ENCODE assay signal across 1 cellular context in genomic region chr6:108502826-108503225, GRCh38.
A peak's percentile ranks its signal among the peaks of the same experiment; 100 is the strongest.
TF ChIP-seq lines count a peak whose summit lies in the region.

No MANE protein-coding gene starts in this region.

TF ChIP-seq in K562, 482 proteins besides CTCF, POLR2A, EP300 and RAD21 (continued from another document):
- TF ChIP-seq, protein P1, sequence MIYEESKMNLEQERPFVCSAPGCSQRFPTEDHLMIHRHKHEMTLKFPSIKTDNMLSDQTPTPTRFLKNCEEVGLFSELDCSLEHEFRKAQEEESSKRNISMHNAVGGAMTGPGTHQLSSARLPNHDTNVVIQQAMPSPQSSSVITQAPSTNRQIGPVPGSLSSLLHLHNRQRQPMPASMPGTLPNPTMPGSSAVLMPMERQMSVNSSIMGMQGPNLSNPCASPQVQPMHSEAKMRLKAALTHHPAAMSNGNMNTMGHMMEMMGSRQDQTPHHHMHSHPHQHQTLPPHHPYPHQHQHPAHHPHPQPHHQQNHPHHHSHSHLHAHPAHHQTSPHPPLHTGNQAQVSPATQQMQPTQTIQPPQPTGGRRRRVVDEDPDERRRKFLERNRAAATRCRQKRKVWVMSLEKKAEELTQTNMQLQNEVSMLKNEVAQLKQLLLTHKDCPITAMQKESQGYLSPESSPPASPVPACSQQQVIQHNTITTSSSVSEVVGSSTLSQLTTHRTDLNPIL (CRISPR knock-in tag; IDR thresholded peaks at IDR 0.05) = no peak
- TF ChIP-seq ETS2 (tag; IDR thresholded peaks at IDR 0.05; ENCODE audit: borderline replicate concordance, poor library complexity, severe bottlenecking) = no peak
- no peak for TF ChIP-seq SIRT6 (IDR thresholded peaks at IDR 0.05; ENCODE audit: low read depth, low read length)
- TF ChIP-seq, protein P2, sequence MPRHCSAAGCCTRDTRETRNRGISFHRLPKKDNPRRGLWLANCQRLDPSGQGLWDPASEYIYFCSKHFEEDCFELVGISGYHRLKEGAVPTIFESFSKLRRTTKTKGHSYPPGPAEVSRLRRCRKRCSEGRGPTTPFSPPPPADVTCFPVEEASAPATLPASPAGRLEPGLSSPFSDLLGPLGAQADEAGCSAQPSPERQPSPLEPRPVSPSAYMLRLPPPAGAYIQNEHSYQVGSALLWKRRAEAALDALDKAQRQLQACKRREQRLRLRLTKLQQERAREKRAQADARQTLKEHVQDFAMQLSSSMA (CRISPR knock-in tag; IDR thresholded peaks at IDR 0.05) = no peak
- no peak for TF ChIP-seq HNRNPUL1 (IDR thresholded peaks at IDR 0.05; ENCODE audit: low read length)
- no peak for TF ChIP-seq CREB3L1 (IDR thresholded peaks at IDR 0.05; ENCODE audit: borderline replicate concordance, low read depth)
- TF ChIP-seq, protein P3, sequence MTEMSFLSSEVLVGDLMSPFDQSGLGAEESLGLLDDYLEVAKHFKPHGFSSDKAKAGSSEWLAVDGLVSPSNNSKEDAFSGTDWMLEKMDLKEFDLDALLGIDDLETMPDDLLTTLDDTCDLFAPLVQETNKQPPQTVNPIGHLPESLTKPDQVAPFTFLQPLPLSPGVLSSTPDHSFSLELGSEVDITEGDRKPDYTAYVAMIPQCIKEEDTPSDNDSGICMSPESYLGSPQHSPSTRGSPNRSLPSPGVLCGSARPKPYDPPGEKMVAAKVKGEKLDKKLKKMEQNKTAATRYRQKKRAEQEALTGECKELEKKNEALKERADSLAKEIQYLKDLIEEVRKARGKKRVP (CRISPR knock-in tag; IDR thresholded peaks at IDR 0.05) = 0 out of 2 replicates have a peak, but pooled peaks have one; percentile 43
- TF ChIP-seq ZNF583 (CRISPR knock-in tag; IDR thresholded peaks at IDR 0.05) = no peak
- TF ChIP-seq CHD7 (IDR thresholded peaks at IDR 0.05; ENCODE audit: low read depth, low read length) = no peak
- no peak for TF ChIP-seq SMC3 (conservative IDR thresholded peaks at IDR 0.05; ENCODE audit: insufficient read depth, low read depth, low read length)
- TF ChIP-seq GATAD2B (IDR thresholded peaks at IDR 0.05; ENCODE audit: borderline replicate concordance) = peak; percentile 58; the same call in 1 of the 2 replicates
- TF ChIP-seq TBP (optimal IDR thresholded peaks at IDR 0.05; ENCODE audit: low read depth, low read length) = no peak
- no peak for TF ChIP-seq ZNF551 (CRISPR knock-in tag; IDR thresholded peaks at IDR 0.05)
- peak in 1 of 2 experiments; percentile 85; a peak in 1 of 4 replicates for TF ChIP-seq RCOR1 (IDR thresholded peaks at IDR 0.05; ENCODE audit: borderline replicate concordance in 1 of 2, low read depth in 2 of 2, low read length in 2 of 2)
- TF ChIP-seq PML (IDR thresholded peaks at IDR 0.05; ENCODE audit: low read length) = 0 out of 2 replicates have a peak, but pooled peaks have one; percentile 41
- TF ChIP-seq TEAD1 (CRISPR knock-in tag; IDR thresholded peaks at IDR 0.05) = 0 out of 4 replicates have a peak, but pooled peaks of 1 of the 2 experiments have one; percentile 41
- no peak for TF ChIP-seq MEF2A (IDR thresholded peaks at IDR 0.05; ENCODE audit: control insufficient read depth, low read depth, low read length)
- no peak for TF ChIP-seq ZFP36 (IDR thresholded peaks at IDR 0.05; ENCODE audit: low read depth, low read length, partially characterized antibody)
- TF ChIP-seq ARNT (IDR thresholded peaks at IDR 0.05) = no peak
- peak; percentile 19 to 65; a peak in 3 of 4 replicates for TF ChIP-seq TRIM24 (IDR thresholded peaks at IDR 0.05)
- no peak for TF ChIP-seq CAMTA2 (CRISPR knock-in tag; conservative IDR thresholded peaks at IDR 0.05)
- no peak for TF ChIP-seq HLTF (IDR thresholded peaks at IDR 0.05)
